10 cellular contexts compared by ENCODE assay signal in genomic region chr14:74140374-74140850, GRCh38. TPM values are rescaled to one million over a fixed set of nuclear protein-coding genes. Genes with fewer than 3 reads are reported as not detected.
A peak's percentile ranks its signal among the peaks of the same experiment; 100 is the strongest.
DNase-seq lines count a peak whose midpoint lies in the region; ATAC-seq and TF ChIP-seq lines count a peak whose summit lies in the region.
"Had no signal": no experiment of that assay in that cellular context is flagged by ENCODE, and none has a peak within 500 bp of the region (broad histone marks: within the 10 kb centered on the region; RNA-seq: fewer than 3 reads in every experiment).

No MANE protein-coding gene starts in this region.

- H3K27me3 ChIP-seq in adipocyte (replicated peaks; ENCODE audit: control insufficient read depth, insufficient read depth, low read length) = no peaks in the 10 kb centered on the region
- no peaks in the 10 kb centered on the region for H3K27me3 ChIP-seq in mesendoderm (ENCODE audit: insufficient read depth, low read length, poor library complexity)
- no peaks in the 10 kb centered on the region for H3K27me3 ChIP-seq in effector memory CD4-positive, alpha-beta T cell (replicated peaks; ENCODE audit: control insufficient read depth, insufficient read depth, low read length, poor library complexity, severe bottlenecking)
- H3K27me3 ChIP-seq: foreskin keratinocyte had no signal

- no peak for TF ChIP-seq CTCF in CD14-positive monocyte (IDR thresholded peaks at IDR 0.05)

- no peak overlapping the region for H2AK5ac ChIP-seq in mesendoderm (ENCODE audit: low read length)

- H2BK120ac ChIP-seq in mesendoderm (ENCODE audit: low read depth, low read length) = no peak overlapping the region

- peaks cover 19% of the 10 kb centered on the region for H3K4me1 Mint-ChIP-seq in CD14-positive monocyte

- H3K79me1 ChIP-seq in mesendoderm (ENCODE audit: low read length) = no peaks in the 10 kb centered on the region

- no peak overlapping the region for H3K4me2 ChIP-seq in mesendoderm (ENCODE audit: low read length)

- peak overlapping the region; percentile 39 for H3K4me3 ChIP-seq in adipocyte (ENCODE audit: low read length)
- H3K4me3 ChIP-seq in mesendoderm (ENCODE audit: low read length) = no peak overlapping the region
- H3K4me3 ChIP-seq in effector memory CD4-positive, alpha-beta T cell (ENCODE audit: insufficient read depth, low read depth, low read length, poor library complexity, severe bottlenecking) = no peak overlapping the region

- H3K9me3 Mint-ChIP-seq in CD14-positive monocyte = no peaks in the 10 kb centered on the region
- H3K9me3 Mint-ChIP-seq: activated T-helper 2 cell treated with anti-CD3 and anti-CD28 coated beads, Interferon-gamma antibody, Interleukin-2, Interleukin-4, amounts not matched to agents 10 μg/mL and 5 μg/mL and 100 μg/mL, durations not matched to agents 14 hours and 24 hours and 36 hours had no signal

- no peak overlapping the region for H3K56ac ChIP-seq in mesendoderm (ENCODE audit: low read length)

- H3K9ac ChIP-seq in adipocyte (ENCODE audit: low read length) = peak overlapping the region; percentile 60
- H3K9ac ChIP-seq in mesendoderm (ENCODE audit: low read length) = no peak overlapping the region

- H3K4me1 ChIP-seq in adipocyte (ENCODE audit: control insufficient read depth, insufficient read depth, low read length) (peaks cover 52% of the 10 kb centered on the region), mesendoderm (ENCODE audit: control insufficient read depth, low read depth, low read length) (no peaks in the 10 kb centered on the region)
- no peaks in the 10 kb centered on the region for H3K4me1 ChIP-seq in effector memory CD4-positive, alpha-beta T cell (ENCODE audit: control insufficient read depth, insufficient read depth, low read length, poor library complexity, severe bottlenecking)
- H3K4me1 ChIP-seq: foreskin keratinocyte had no signal

- intact Hi-C loops in CD14-positive monocyte (cut with micrococcal nuclease) = no loop called here

- H4K5ac ChIP-seq in mesendoderm (ENCODE audit: low read length) = no peak overlapping the region

- no peak overlapping the region for H3K27ac Mint-ChIP-seq in CD14-positive monocyte
- H3K27ac Mint-ChIP-seq: activated T-helper 2 cell treated with anti-CD3 and anti-CD28 coated beads, Interferon-gamma antibody, Interleukin-2, Interleukin-4, amounts not matched to agents 10 μg/mL and 5 μg/mL and 100 μg/mL, durations not matched to agents 14 hours and 24 hours and 36 hours had no signal

- no peaks in the 10 kb centered on the region for H3K9me3 ChIP-seq in adipocyte (ENCODE audit: control insufficient read depth, low read length)
- H3K9me3 ChIP-seq in effector memory CD4-positive, alpha-beta T cell (ENCODE audit: control insufficient read depth, low read length) = no peaks in the 10 kb centered on the region

- no peak for ATAC-seq in HG03280 (IDR thresholded peaks at IDR 0.05; ENCODE audit: unreplicated experiment)
- ATAC-seq in HG03097 (IDR thresholded peaks at IDR 0.05; ENCODE audit: low FRiP score, unreplicated experiment) = no peak
- ATAC-seq: foreskin keratinocyte had no signal

- H3K36me3 Mint-ChIP-seq in CD14-positive monocyte = peaks cover 13 to 21% of the 10 kb centered on the region in 2 donors

- H4K8ac ChIP-seq in mesendoderm (ENCODE audit: low read depth, low read length) = no peak overlapping the region

- no CpG with 5 or more reads among the region's 8 CpGs for WGBS in mesendoderm (ENCODE audit: extremely low coverage, insufficient coverage, low lambda C conversion rate)

- H3K36me3 ChIP-seq in adipocyte (ENCODE audit: control insufficient read depth, insufficient read depth, low read length, severe bottlenecking) = no peaks in the 10 kb centered on the region
- no peaks in the 10 kb centered on the region for H3K36me3 ChIP-seq in mesendoderm (ENCODE audit: control insufficient read depth, insufficient read depth, low read length)
- H3K36me3 ChIP-seq in effector memory CD4-positive, alpha-beta T cell (ENCODE audit: control insufficient read depth, insufficient read depth, low read length) = no peaks in the 10 kb centered on the region

- H3K23ac ChIP-seq in mesendoderm (ENCODE audit: low read length) = no peak overlapping the region

- no peak overlapping the region for H2BK5ac ChIP-seq in mesendoderm (ENCODE audit: low read length)

- no peak overlapping the region for H3K4me3 Mint-ChIP-seq in CD14-positive monocyte

- H2BK15ac ChIP-seq in mesendoderm (replicated peaks; ENCODE audit: low read depth) = no peak overlapping the region

- DNase-seq in COLO668 (lab: John Stamatoyannopoulos, UW; ENCODE audit: unreplicated experiment) = peak; percentile 63
- DNase-seq in NCI-H146 (lab: John Stamatoyannopoulos, UW) = peak; percentile 46
- DNase-seq in adipocyte (ENCODE audit: low read depth) = no peak
- peak; percentile 10 for DNase-seq in mesendoderm
- DNase-seq in CD14-positive monocyte (ENCODE audit: low spot score) = no peak
- DNase-seq in effector memory CD4-positive, alpha-beta T cell = no peak
- DNase-seq: foreskin keratinocyte had no signal

- no peaks in the 10 kb centered on the region for H3K27me3 Mint-ChIP-seq in CD14-positive monocyte (ENCODE audit: low read depth in 3 of 3)

- H3K4ac ChIP-seq in mesendoderm (ENCODE audit: low read depth, low read length) = no peak overlapping the region

- no peaks in the 10 kb centered on the region for H3K79me2 ChIP-seq in mesendoderm (ENCODE audit: control insufficient read depth, insufficient read depth, low read length)

- H3K27ac ChIP-seq in mesendoderm (ENCODE audit: low read depth, low read length) = no peak overlapping the region
- no peak overlapping the region for H3K27ac ChIP-seq in effector memory CD4-positive, alpha-beta T cell (ENCODE audit: insufficient read depth, low read length, poor library complexity, severe bottlenecking)
- H3K27ac ChIP-seq: foreskin keratinocyte had no signal

- no peak overlapping the region for H3K18ac ChIP-seq in mesendoderm (ENCODE audit: low read length)

RNA-seq across cellular contexts. Expression of gene LIN52, which starts 55.7 kb away (rescaled TPM):
- polyA plus RNA-seq in mesendoderm (2013, experiment 1 of 2) = 7.6 TPM
- 7.4 TPM for polyA plus RNA-seq in mesendoderm (2013, experiment 2 of 2)
- 1 to 10 TPM; 4.8 to 7.2 TPM for polyA plus RNA-seq in CD14-positive monocyte

RNA-seq across cellular contexts. Expression of gene ALDH6A1, which starts 56.2 kb away (rescaled TPM):
- polyA plus RNA-seq in mesendoderm (2013, experiment 1 of 2) = 3.4 TPM
- polyA plus RNA-seq in mesendoderm (2013, experiment 2 of 2) = 3.6 TPM
- 10 to 100 TPM in 1 of 2 donors, 1 to 10 TPM in 1; 8.8 to 15.1 TPM for polyA plus RNA-seq in CD14-positive monocyte

Comparison
In these comparisons a context has a peak if more than half of its experiments do, and no peak if none do; other contexts are left out.
1. DNase-seq: peak in COLO668 (single experiment), NCI-H146 (single experiment) and mesendoderm (single experiment); none in adipocyte (single experiment), CD14-positive monocyte (single experiment) and effector memory CD4-positive, alpha-beta T cell (0 of 3).